Comparison of ENCODE assay signal across 22 cellular contexts in genomic region chr5:165673499-165673898, GRCh38.
DNase-seq lines count a peak whose midpoint lies in the region; ATAC-seq and TF ChIP-seq lines count a peak whose summit lies in the region.
"Had no signal": no experiment of that assay in that cellular context is flagged by ENCODE, and none has a peak within 500 bp of the region (broad histone marks: within the 10 kb centered on the region; RNA-seq: fewer than 3 reads in every experiment).

No MANE protein-coding gene starts in this region.

- no peaks in the 10 kb centered on the region for H3K4me1 ChIP-seq in right lobe of liver
- H3K4me1 ChIP-seq: BE2C, BLaER1 had no signal

- H3K4me3 ChIP-seq in astrocyte of the cerebellum (ENCODE audit: low read depth, low read length), result no peak overlapping the region
- H3K4me3 ChIP-seq in right lobe of liver, result no peak overlapping the region
- H3K4me3 ChIP-seq: BLaER1, GM12878 had no signal

- intact Hi-C loops in right lobe of liver (cut with DNase I), result no loop called here

- TF ChIP-seq POLR2A in right lobe of liver (IDR thresholded peaks at IDR 0.05), result no peak

- no peaks in the 10 kb centered on the region for H3K36me3 ChIP-seq in right lobe of liver
- H3K36me3 ChIP-seq: BE2C, BLaER1 had no signal

- ATAC-seq in right lobe of liver (peak; percentile 76 to 93 (median 87)), HG03175 (IDR thresholded peaks at IDR 0.05; ENCODE audit: unreplicated experiment) (no peak), HG02840 (IDR thresholded peaks at IDR 0.05; ENCODE audit: low FRiP score, unreplicated experiment) (no peak)
- ATAC-seq: GM12878 had no signal

- DNase-seq in astrocyte of the cerebellum (ENCODE audit: low read depth), result peak; percentile 8
- DNase-seq in astrocyte of the hippocampus (ENCODE audit: low read depth, low spot score), result peak; percentile 40
- peak in 2 of 3 donors; percentile 17 to 54 for DNase-seq in right lobe of liver
- DNase-seq: 8988T; ACHN; BE2C; C1 segment of cervical spinal cord; CD4-positive, alpha-beta memory T cell; CD4-positive, CD25-positive, alpha-beta regulatory T cell; CD8-positive, alpha-beta memory T cell; COR-L47; DMS 273 treated with DMSO at 0.1 percent for 48 hours; DMS153; DMS53; DMS79; DND-41; EL; GDM1 had no signal

- TF ChIP-seq CTCF in astrocyte of the cerebellum (IDR thresholded peaks at IDR 0.05; ENCODE audit: low read depth, low read length, missing control alignments) (no peak), right lobe of liver (IDR thresholded peaks at IDR 0.05) (no peak)

- in situ Hi-C loops in astrocyte of the cerebellum (cut with HindIII; ENCODE audit: low sequenced_read_pairs), result no loop called here

- no peaks in the 10 kb centered on the region for H3K27me3 ChIP-seq in right lobe of liver
- H3K27me3 ChIP-seq: BE2C, BLaER1 had no signal

- H3K9me3 ChIP-seq in right lobe of liver, result no peaks in the 10 kb centered on the region
- H3K9me3 ChIP-seq: BE2C, BLaER1 had no signal

- H3K27ac ChIP-seq in right lobe of liver, result no peak overlapping the region
- H3K27ac ChIP-seq: BLaER1 had no signal

Comparison
In these comparisons a context has a peak if more than half of its experiments do, and no peak if none do; other contexts are left out.
1. ATAC-seq: peak in right lobe of liver (4 of 4); none in HG03175 (single experiment) and HG02840 (single experiment).
2. Peak in every context shown above with its lines, with median percentiles within 50 percentile points of each other: DNase-seq.